16 cellular contexts compared by ENCODE assay signal in the genomic region with DNA sequence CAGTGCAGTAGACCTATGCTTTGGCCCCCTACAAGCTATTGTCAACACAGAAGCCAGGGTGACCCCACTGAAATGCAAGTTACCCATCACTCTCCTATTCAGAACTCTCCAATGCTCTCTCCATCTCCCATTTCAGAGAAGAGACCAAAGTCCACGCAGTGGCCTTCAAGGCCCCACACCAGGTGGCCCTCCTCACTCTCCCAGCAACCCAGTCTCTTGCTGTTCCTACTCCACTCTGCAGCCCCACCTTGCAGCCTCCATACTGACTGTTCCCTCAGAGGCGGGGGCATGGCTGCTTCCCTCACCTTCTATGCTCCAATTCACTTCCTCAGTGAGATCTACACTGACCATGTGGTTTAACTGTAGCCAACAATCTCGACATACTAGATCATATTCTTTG.
"Had no signal": no experiment of that assay in that cellular context is flagged by ENCODE, and none has a peak within 500 bp of the region (broad histone marks: within the 10 kb centered on the region; RNA-seq: fewer than 3 reads in every experiment).

No MANE protein-coding gene starts in this region.

- H3K4me2 ChIP-seq: SK-N-SH had no signal

- DNase-seq: activated CD4-positive, alpha-beta T cell treated with anti-CD3 and anti-CD28 coated beads for 1 hour; activated CD4-positive, alpha-beta T cell treated with anti-CD3 and anti-CD28 coated beads, Interleukin-2, amount 50 U/mL, for 48 hours; activated CD8-positive, alpha-beta memory T cell treated with anti-CD3 and anti-CD28 coated beads, Interleukin-2, amount 10 ng/mL, durations not matched to agents 7 days and 5 days; activated naive CD4-positive, alpha-beta T cell treated with Interleukin-2 at 50 U/mL for 16 hours; activated T-cell treated with anti-CD3 and anti-CD28 coated beads, Interleukin-2, amount 50 U/mL, for 48 hours; brain microvascular endothelial cell; cerebellar nuclear complex; left cardiac atrium; naive thymus-derived CD4-positive, alpha-beta T cell; SK-N-SH; stimulated activated CD4-positive, alpha-beta T cell treated with anti-CD3 and anti-CD28 coated beads, Interleukin-12 subunit alpha, Interleukin-12 subunit beta, amount 100 ng/mL, for 4 hours; stimulated activated naive CD4-positive, alpha-beta T cell; trophoblast cell had no signal

- H3K4me3 Mint-ChIP-seq: activated CD8-positive, alpha-beta memory T cell treated with anti-CD3 and anti-CD28 coated beads, Interleukin-2, amount 10 ng/mL, durations not matched to agents 7 days and 5 days; dendritic cell treated with granulocyte-macrophage colony-stimulating factor and Interleukin-4, amounts not matched to agents 40 ng/mL and 50 ng/mL, for 4 days; T-helper 1 cell treated with Interleukin-12 subunit alpha and Interleukin-12 subunit beta and Interleukin-4 antibody, amounts not matched to agents 30 μg/mL and 1 μg/mL, for 36 hours had no signal

- ATAC-seq: activated CD8-positive, alpha-beta memory T cell treated with anti-CD3 and anti-CD28 coated beads, Interleukin-2, amount 10 ng/mL, durations not matched to agents 7 days and 5 days; left cardiac atrium; naive thymus-derived CD4-positive, alpha-beta T cell had no signal

- H3K36me3 Mint-ChIP-seq: activated CD8-positive, alpha-beta memory T cell treated with anti-CD3 and anti-CD28 coated beads, Interleukin-2, amount 10 ng/mL, durations not matched to agents 7 days and 5 days had no signal

- H3K9me3 ChIP-seq: SK-N-SH had no signal

- H3K4me1 Mint-ChIP-seq: activated CD8-positive, alpha-beta memory T cell treated with anti-CD3 and anti-CD28 coated beads, Interleukin-2, amount 10 ng/mL, durations not matched to agents 7 days and 5 days had no signal

- H3K9me3 Mint-ChIP-seq: dendritic cell treated with granulocyte-macrophage colony-stimulating factor and Interleukin-4, amounts not matched to agents 40 ng/mL and 50 ng/mL, for 4 days; T-helper 1 cell treated with Interleukin-12 subunit alpha and Interleukin-12 subunit beta and Interleukin-4 antibody, amounts not matched to agents 30 μg/mL and 1 μg/mL, for 36 hours had no signal

- H3K4me3 ChIP-seq: lung had no signal

- H3K36me3 ChIP-seq: brain microvascular endothelial cell had no signal

- H3K27ac ChIP-seq: brain microvascular endothelial cell had no signal

- H3K27ac Mint-ChIP-seq: activated CD8-positive, alpha-beta memory T cell treated with anti-CD3 and anti-CD28 coated beads, Interleukin-2, amount 10 ng/mL, durations not matched to agents 7 days and 5 days; dendritic cell treated with granulocyte-macrophage colony-stimulating factor and Interleukin-4, amounts not matched to agents 40 ng/mL and 50 ng/mL, for 4 days; naive thymus-derived CD4-positive, alpha-beta T cell; T-helper 1 cell treated with Interleukin-12 subunit alpha and Interleukin-12 subunit beta and Interleukin-4 antibody, amounts not matched to agents 30 μg/mL and 1 μg/mL, for 36 hours had no signal

- H3K9ac ChIP-seq: SK-N-SH had no signal
